Comparison of ENCODE assay signal across 8 cellular contexts in genomic region chr10:30058570-30059132, GRCh38. TPM values are rescaled to one million over a fixed set of nuclear protein-coding genes. Genes with fewer than 3 reads are reported as not detected.
DNase-seq lines count a peak whose midpoint lies in the region; ATAC-seq and TF ChIP-seq lines count a peak whose summit lies in the region.

No MANE protein-coding gene starts in this region.

- peak; percentile 27 for DNase-seq in activated T-cell treated with anti-CD3 and anti-CD28 coated beads, Interleukin-2, amount 50 U/mL, for 1 hour
- no peak for DNase-seq in activated T-cell treated with anti-CD3 and anti-CD28 coated beads, Interleukin-2, amount 50 U/mL, for 48 hours
- DNase-seq in breast epithelium (ENCODE audit: low spot score in 2 of 2) (no peak), lower leg skin (ENCODE audit: low spot score in 2 of 2) (no peak), type B pancreatic cell (ENCODE audit: extremely low spot score, unreplicated experiment) (no peak), SIG-M5 (lab: John Stamatoyannopoulos, UW) (no peak)

- intact Hi-C loops in breast epithelium (cut with DNase I; ENCODE audit: low total_unique reads) = no loop called here
- intact Hi-C loops in lower leg skin (cut with DNase I; ENCODE audit: low total_unique reads) = no loop called here

- TF ChIP-seq CTCF in breast epithelium (IDR thresholded peaks at IDR 0.05) (no peak), lower leg skin (IDR thresholded peaks at IDR 0.05) (no peak), type B pancreatic cell (conservative IDR thresholded peaks at IDR 0.05) (no peak)

- H3K36me3 ChIP-seq in breast epithelium = no peaks in the 10 kb centered on the region

- ATAC-seq in GM18519 (IDR thresholded peaks at IDR 0.05; ENCODE audit: low FRiP score, unreplicated experiment) (no peak), HG02571 (IDR thresholded peaks at IDR 0.05; ENCODE audit: unreplicated experiment) (no peak)

- H3K4me3 Mint-ChIP-seq in type B pancreatic cell = peak overlapping the region; percentile 93

- H3K4me1 ChIP-seq in breast epithelium = no peaks in the 10 kb centered on the region

- 15 to 27% methylated on average over 24 to 47 of the region's 48 CpGs for WGBS in lower leg skin, 2 donors

- H3K4me1 Mint-ChIP-seq in type B pancreatic cell (ENCODE audit: unreplicated experiment) = peaks cover 29% of the 10 kb centered on the region

- H3K36me3 Mint-ChIP-seq in type B pancreatic cell = no peaks in the 10 kb centered on the region

- H3K27ac Mint-ChIP-seq in type B pancreatic cell = peak overlapping the region; percentile 70

- H3K9me3 Mint-ChIP-seq in type B pancreatic cell = no peaks in the 10 kb centered on the region

- H3K27me3 Mint-ChIP-seq in type B pancreatic cell = peaks cover 28% of the 10 kb centered on the region

- no peaks in the 10 kb centered on the region for H3K9me3 ChIP-seq in breast epithelium

- H3K4me3 ChIP-seq in breast epithelium = peak overlapping the region; percentile 67 to 91 (median 85)
- peak overlapping the region; percentile 51 for H3K4me3 ChIP-seq in lower leg skin (ENCODE audit: low read depth, poor library complexity, severe bottlenecking)

- H3K27me3 ChIP-seq in breast epithelium = no peaks in the 10 kb centered on the region

- TF ChIP-seq POLR2A in breast epithelium (IDR thresholded peaks at IDR 0.05) (no peak), lower leg skin (IDR thresholded peaks at IDR 0.05) (no peak)

- peak overlapping the region; percentile 70 to 91 for H3K27ac ChIP-seq in breast epithelium

RNA-seq across cellular contexts. Expression of gene JCAD, which starts 0.7 kb away (rescaled TPM):
- total RNA-seq in breast epithelium (10 to 100 TPM; 11.1 to 69.3 (median 16.1) TPM), lower leg skin (10 to 100 TPM in 1 of 4 donors, 1 to 10 TPM in 3; 3.8 to 14.7 (median 4.8) TPM), type B pancreatic cell (ENCODE audit: low replicate concordance) (11.0 and 31.0 TPM in 2 replicates)
